18 cellular contexts compared by ENCODE assay signal in genomic region chr14:89598548-89599186, GRCh38.
DNase-seq lines count a peak whose midpoint lies in the region; ATAC-seq, FAIRE-seq and TF ChIP-seq lines count a peak whose summit lies in the region.
"Had no signal": no experiment of that assay in that cellular context is flagged by ENCODE, and none has a peak within 500 bp of the region (broad histone marks: within the 10 kb centered on the region; RNA-seq: fewer than 3 reads in every experiment).

No MANE protein-coding gene starts in this region.

- no peak overlapping the region for H3K4me3 Mint-ChIP-seq in Calu3 (ENCODE audit: low read depth, unreplicated experiment)
- H3K4me3 Mint-ChIP-seq: activated CD4-positive, alpha-beta T cell treated with anti-CD3 and anti-CD28 coated beads for 36 hours; activated T-cell treated with anti-CD3 and anti-CD28 coated beads, Interleukin-2, amount 50 U/mL, for 24 hours; type B pancreatic cell had no signal

- H3K36me3 Mint-ChIP-seq in Calu3 (ENCODE audit: insufficient read depth, unreplicated experiment), result no peaks in the 10 kb centered on the region

- H3K27ac Mint-ChIP-seq in Calu3 (ENCODE audit: unreplicated experiment), result no peak overlapping the region
- H3K27ac Mint-ChIP-seq: activated CD4-positive, alpha-beta T cell treated with anti-CD3 and anti-CD28 coated beads for 36 hours; activated T-cell treated with anti-CD3 and anti-CD28 coated beads, Interleukin-2, amount 50 U/mL, for 24 hours; type B pancreatic cell had no signal

- no peaks in the 10 kb centered on the region for H3K4me1 Mint-ChIP-seq in Calu3 (ENCODE audit: low read depth, unreplicated experiment)

- no peaks in the 10 kb centered on the region for H3K27me3 Mint-ChIP-seq in Calu3 (ENCODE audit: unreplicated experiment)
- H3K27me3 Mint-ChIP-seq: activated CD4-positive, alpha-beta T cell treated with anti-CD3 and anti-CD28 coated beads for 36 hours; activated T-cell treated with anti-CD3 and anti-CD28 coated beads, Interleukin-2, amount 50 U/mL, for 24 hours; type B pancreatic cell had no signal

- peak; percentile 31 for FAIRE-seq in GM18507 (lab: Jason Lieb, UNC)

- H3K9me3 Mint-ChIP-seq in Calu3 (ENCODE audit: low read depth, unreplicated experiment), result no peaks in the 10 kb centered on the region

- BruUV-seq in Calu3 (replicated peaks; lab: Mats Ljungman, UMichigan), result no TSS peak

- CTCF ChIA-PET in Calu3 (lab: Charles Lee), result no interaction called here

- peak; percentile 56 for DNase-seq in NCI-H1105 treated with DMSO at 0.1 percent for 48 hours (lab: John Stamatoyannopoulos, UW)
- no peak for DNase-seq in NCI-H1105 (lab: John Stamatoyannopoulos, UW)
- no peak for DNase-seq in GM18507 (ENCODE audit: extremely low spot score, insufficient read length, low read depth)
- DNase-seq in SK-MEL-5 (ENCODE audit: low read depth, low spot score), result peak; percentile 7
- peak; percentile 15 for DNase-seq in fibroblast of the aortic adventitia (ENCODE audit: low read depth)
- no peak for DNase-seq in Calu3
- DNase-seq in GDM1 (lab: John Stamatoyannopoulos, UW), result no peak
- DNase-seq: activated CD4-positive, alpha-beta T cell treated with anti-CD3 and anti-CD28 coated beads for 36 hours; activated T-cell treated with anti-CD3 and anti-CD28 coated beads, Interleukin-2, amount 50 U/mL, for 24 hours; anterior cingulate cortex; dorsolateral prefrontal cortex; gastrocnemius medialis; NCI-H2081 treated with DMSO at 0.1 percent for 48 hours; PC-3; retina; stimulated activated CD4-positive, alpha-beta T cell treated with anti-CD3 and anti-CD28 coated beads, Interleukin-2, amount 100 ng/mL, for 48 hours had no signal

- no peak for TF ChIP-seq CTCF in fibroblast of the aortic adventitia (IDR thresholded peaks at IDR 0.05; ENCODE audit: insufficient read depth, low read length)
- no peak for TF ChIP-seq CTCF in Calu3 (IDR thresholded peaks at IDR 0.05; ENCODE audit: unreplicated experiment)

- intact Hi-C loops in Calu3 (cut with micrococcal nuclease; ENCODE audit: unreplicated experiment), result no loop called here

- in situ Hi-C loops in SK-MEL-5 (cut with HindIII; ENCODE audit: low pct_unique_long_range_greater_than_20kb, low sequenced_read_pairs), result no loop called here

- no peak for ATAC-seq in GM21528 (IDR thresholded peaks at IDR 0.05; ENCODE audit: low FRiP score, unreplicated experiment)
- ATAC-seq: activated CD4-positive, alpha-beta T cell treated with anti-CD3 and anti-CD28 coated beads for 36 hours; gastrocnemius medialis; PC-3 had no signal

- no peak overlapping the region for H3K4me3 ChIP-seq in fibroblast of the aortic adventitia (ENCODE audit: low read depth, low read length)
- H3K4me3 ChIP-seq: dorsolateral prefrontal cortex, gastrocnemius medialis had no signal

Comparison
In these comparisons a context has a peak if more than half of its experiments do, and no peak if none do; other contexts are left out.
1. DNase-seq: peak in NCI-H1105 treated with DMSO at 0.1 percent for 48 hours (single experiment), SK-MEL-5 (single experiment) and fibroblast of the aortic adventitia (single experiment); none in NCI-H1105 (single experiment), GM18507 (single experiment), Calu3 (single experiment) and GDM1 (single experiment).